Comparison of ENCODE assay signal across 9 cellular contexts in the genomic region with DNA sequence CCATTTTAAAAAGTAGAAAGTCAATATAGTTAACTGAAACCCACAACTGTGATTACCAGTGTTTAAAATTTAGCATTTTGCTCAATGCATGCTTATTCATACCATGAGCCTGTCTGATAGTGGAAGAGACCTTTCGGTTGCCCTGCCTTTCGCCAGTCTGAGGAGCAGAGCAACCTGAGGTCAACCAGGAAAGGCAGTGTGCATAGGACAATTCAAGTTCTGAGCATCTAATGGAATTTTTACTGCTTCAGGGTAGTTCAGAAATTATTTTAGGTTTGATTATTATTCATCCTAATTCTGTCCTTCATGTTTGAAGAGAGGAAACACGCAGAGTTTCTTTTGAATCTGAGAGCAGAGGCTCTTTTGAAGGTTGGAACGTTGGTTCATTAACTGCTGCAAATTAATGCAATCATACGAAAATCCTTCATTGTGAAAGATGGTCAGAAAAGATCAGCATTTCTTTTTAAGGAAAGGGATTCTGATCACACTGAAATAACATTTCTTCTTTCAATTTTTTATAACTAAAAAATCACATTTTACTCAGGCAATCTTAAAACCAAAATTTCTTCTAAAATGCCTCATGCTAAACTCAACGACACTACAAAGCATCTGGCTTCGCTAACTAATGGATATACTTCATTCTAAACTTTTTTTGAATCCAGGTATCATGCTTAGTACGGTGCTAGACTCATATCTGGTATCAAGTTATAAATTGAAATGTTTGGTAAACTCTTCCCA.
DNase-seq lines count a peak whose midpoint lies in the region; ATAC-seq and TF ChIP-seq lines count a peak whose summit lies in the region.
"Had no signal": no experiment of that assay in that cellular context is flagged by ENCODE, and none has a peak within 500 bp of the region (broad histone marks: within the 10 kb centered on the region; RNA-seq: fewer than 3 reads in every experiment).

No MANE protein-coding gene starts in this region.

- H3K27ac ChIP-seq in left lung, result peak overlapping the region; percentile 56 to 83

- no peak for ATAC-seq in activated CD8-positive, alpha-beta T cell treated with anti-CD3 and anti-CD28 coated beads, Interleukin-2, amount 10 ng/mL, durations not matched to agents 7 days and 5 days
- ATAC-seq in left lung, result no peak
- ATAC-seq in stimulated activated naive CD8-positive, alpha-beta T cell treated with anti-CD3 and anti-CD28 coated beads, Interleukin-15, amount 100 ng/mL, for 72 hours, result peak; percentile 6

- H3K9me3 Mint-ChIP-seq in IgD-negative memory B cell, result peaks cover 0 to 2% (median 1%) of the 10 kb centered on the region in 3 donors
- H3K9me3 Mint-ChIP-seq in activated CD8-positive, alpha-beta T cell treated with anti-CD3 and anti-CD28 coated beads, Interleukin-2, amount 10 ng/mL, durations not matched to agents 7 days and 5 days (ENCODE audit: insufficient read depth), result no peaks in the 10 kb centered on the region
- H3K9me3 Mint-ChIP-seq in stimulated activated naive CD8-positive, alpha-beta T cell treated with anti-CD3 and anti-CD28 coated beads, Interleukin-15, amount 100 ng/mL, for 72 hours, result no peaks in the 10 kb centered on the region
- H3K9me3 Mint-ChIP-seq: nephron progenitor cell had no signal

- H3K36me3 Mint-ChIP-seq in IgD-negative memory B cell, result peaks cover 4% of the 10 kb centered on the region
- peaks cover 5% of the 10 kb centered on the region for H3K36me3 Mint-ChIP-seq in activated CD8-positive, alpha-beta T cell treated with anti-CD3 and anti-CD28 coated beads, Interleukin-2, amount 10 ng/mL, durations not matched to agents 7 days and 5 days (ENCODE audit: low read depth)

- no peak overlapping the region for H3K4me3 ChIP-seq in left lung

- peak; percentile 24 for DNase-seq in activated CD8-positive, alpha-beta T cell treated with anti-CD3 and anti-CD28 coated beads, Interleukin-2, amount 10 ng/mL, durations not matched to agents 7 days and 5 days
- no peak for DNase-seq in left lung
- DNase-seq in stimulated activated naive CD8-positive, alpha-beta T cell treated with anti-CD3 and anti-CD28 coated beads, Interleukin-15, amount 100 ng/mL, for 72 hours, result peak; percentile 21 to 25
- no peak for DNase-seq in NCI-H345 treated with DMSO at 0.1 percent for 48 hours (lab: John Stamatoyannopoulos, UW; ENCODE audit: unreplicated experiment)
- DNase-seq in HCEC 1CT, result no peak
- no peak for DNase-seq in DMS53 (lab: John Stamatoyannopoulos, UW)
- DNase-seq: NCI-H2029 treated with DMSO at 0.1 percent for 48 hours, nephron progenitor cell had no signal

- intact Hi-C loops in left lung (cut with DNase I), result no loop called here

- H3K4me1 ChIP-seq in left lung, result peaks cover 15 to 97% of the 10 kb centered on the region in 2 donors

- no peak for TF ChIP-seq CTCF in left lung (IDR thresholded peaks at IDR 0.05)

- H3K27me3 Mint-ChIP-seq in IgD-negative memory B cell, result peaks cover 8% of the 10 kb centered on the region
- no peaks in the 10 kb centered on the region for H3K27me3 Mint-ChIP-seq in activated CD8-positive, alpha-beta T cell treated with anti-CD3 and anti-CD28 coated beads, Interleukin-2, amount 10 ng/mL, durations not matched to agents 7 days and 5 days (ENCODE audit: low read depth)
- no peaks in the 10 kb centered on the region for H3K27me3 Mint-ChIP-seq in stimulated activated naive CD8-positive, alpha-beta T cell treated with anti-CD3 and anti-CD28 coated beads, Interleukin-15, amount 100 ng/mL, for 72 hours

- H3K27ac Mint-ChIP-seq in IgD-negative memory B cell, result peak overlapping the region in 2 of 3 donors; percentile 13 to 68
- peak overlapping the region; percentile 94 for H3K27ac Mint-ChIP-seq in activated CD8-positive, alpha-beta T cell treated with anti-CD3 and anti-CD28 coated beads, Interleukin-2, amount 10 ng/mL, durations not matched to agents 7 days and 5 days
- H3K27ac Mint-ChIP-seq in stimulated activated naive CD8-positive, alpha-beta T cell treated with anti-CD3 and anti-CD28 coated beads, Interleukin-15, amount 100 ng/mL, for 72 hours, result peak overlapping the region; percentile 94 to 97
- H3K27ac Mint-ChIP-seq: nephron progenitor cell had no signal

- no peaks in the 10 kb centered on the region for H3K36me3 ChIP-seq in left lung

- POLR2A ChIA-PET in activated CD8-positive, alpha-beta T cell treated with anti-CD3 and anti-CD28 coated beads, Interleukin-2, amount 10 ng/mL, durations not matched to agents 7 days and 5 days (lab: Charles Lee), result interaction anchor here (0.6 to 6.9 kb wide), 11 partner anchors 8 to 204 kb away, joined by 3 to 127 read pairs (median 4); partner anchors contain the start of genes TRDMT1 and VIM

- no peaks in the 10 kb centered on the region for H3K27me3 ChIP-seq in left lung

- no peaks in the 10 kb centered on the region for H3K9me3 ChIP-seq in left lung

- CTCF ChIA-PET in activated CD8-positive, alpha-beta T cell treated with anti-CD3 and anti-CD28 coated beads, Interleukin-2, amount 10 ng/mL, durations not matched to agents 7 days and 5 days (lab: Charles Lee), result interaction anchor here (0.6 to 2.5 kb wide), 3 partner anchors 26 to 201 kb away, joined by 3 to 6 read pairs (median 4); no protein-coding TSS in a partner anchor

- peak overlapping the region; percentile 57 to 83 (median 72) for H3K4me3 Mint-ChIP-seq in IgD-negative memory B cell
- peak overlapping the region; percentile 71 for H3K4me3 Mint-ChIP-seq in activated CD8-positive, alpha-beta T cell treated with anti-CD3 and anti-CD28 coated beads, Interleukin-2, amount 10 ng/mL, durations not matched to agents 7 days and 5 days
- H3K4me3 Mint-ChIP-seq in stimulated activated naive CD8-positive, alpha-beta T cell treated with anti-CD3 and anti-CD28 coated beads, Interleukin-15, amount 100 ng/mL, for 72 hours, result peak overlapping the region; percentile 69 to 80
- H3K4me3 Mint-ChIP-seq: nephron progenitor cell had no signal

- peaks cover 15 to 31% (median 26%) of the 10 kb centered on the region in 3 donors for H3K4me1 Mint-ChIP-seq in IgD-negative memory B cell
- peaks cover 90% of the 10 kb centered on the region for H3K4me1 Mint-ChIP-seq in activated CD8-positive, alpha-beta T cell treated with anti-CD3 and anti-CD28 coated beads, Interleukin-2, amount 10 ng/mL, durations not matched to agents 7 days and 5 days (ENCODE audit: low read depth)
- H3K4me1 Mint-ChIP-seq in stimulated activated naive CD8-positive, alpha-beta T cell treated with anti-CD3 and anti-CD28 coated beads, Interleukin-15, amount 100 ng/mL, for 72 hours, result peaks cover 84% of the 10 kb centered on the region

Comparison
In these comparisons a context has a peak if more than half of its experiments do, and no peak if none do; other contexts are left out.
1. H3K27ac Mint-ChIP-seq: peak in every context shown above with its lines; median percentile 96 in stimulated activated naive CD8-positive, alpha-beta T cell treated with anti-CD3 and anti-CD28 coated beads, Interleukin-15, amount 100 ng/mL, for 72 hours; 94 in activated CD8-positive, alpha-beta T cell treated with anti-CD3 and anti-CD28 coated beads, Interleukin-2, amount 10 ng/mL, durations not matched to agents 7 days and 5 days; 40 in IgD-negative memory B cell.
2. DNase-seq: peak in activated CD8-positive, alpha-beta T cell treated with anti-CD3 and anti-CD28 coated beads, Interleukin-2, amount 10 ng/mL, durations not matched to agents 7 days and 5 days (single experiment) and stimulated activated naive CD8-positive, alpha-beta T cell treated with anti-CD3 and anti-CD28 coated beads, Interleukin-15, amount 100 ng/mL, for 72 hours (2 of 2); none in left lung (0 of 2), NCI-H345 treated with DMSO at 0.1 percent for 48 hours (single experiment), HCEC 1CT (single experiment) and DMS53 (single experiment).
3. Peak in every context shown above with its lines, with median percentiles within 50 percentile points of each other: H3K4me3 Mint-ChIP-seq.